8 cellular contexts compared by ENCODE assay signal in genomic region chr10:16891375-16892313, GRCh38.
DNase-seq lines count a peak whose midpoint lies in the region; ATAC-seq and TF ChIP-seq lines count a peak whose summit lies in the region.

No MANE protein-coding gene starts in this region.

- POLR2A ChIA-PET in naive thymus-derived CD8-positive, alpha-beta T cell (lab: Charles Lee), result no interaction called here

- H3K9me3 ChIP-seq in Loucy (ENCODE audit: insufficient read depth, low read depth, low read length), result no peaks in the 10 kb centered on the region; the same call in 1 of the 2 replicates

- peak; percentile 45 for DNase-seq in GF-D8 (lab: John Stamatoyannopoulos, UW)
- DNase-seq in activated CD4-positive, alpha-beta T cell treated with anti-CD3 and anti-CD28 coated beads, Interleukin-2, amount 50 U/mL, for 24 hours (ENCODE audit: low read depth in 1 of 2, low spot score in 1 of 2), result peak; percentile 31 to 33
- DNase-seq in epithelial cell of prostate (ENCODE audit: low read depth, low spot score), result peak; percentile 85
- DNase-seq in naive thymus-derived CD8-positive, alpha-beta T cell, result peak in 8 of 10 donors; percentile 5 to 24 (median 14)
- peak; percentile 43 to 69 for DNase-seq in stimulated activated naive CD8-positive, alpha-beta T cell treated with anti-CD3 and anti-CD28 coated beads, Interleukin-15, amount 100 ng/mL, for 72 hours
- no peak for DNase-seq in epidermal melanocyte (ENCODE audit: insufficient read length, low spot score)

- TF ChIP-seq CTCF in Loucy (conservative IDR thresholded peaks at IDR 0.05; ENCODE audit: low read length), result peak; percentile 68

- H3K27me3 Mint-ChIP-seq in naive thymus-derived CD8-positive, alpha-beta T cell, result no peaks in the 10 kb centered on the region
- H3K27me3 Mint-ChIP-seq in stimulated activated naive CD8-positive, alpha-beta T cell treated with anti-CD3 and anti-CD28 coated beads, Interleukin-15, amount 100 ng/mL, for 72 hours, result no peaks in the 10 kb centered on the region

- peak overlapping the region in 4 of 10 donors; percentile 4 to 70 (median 64) for H3K27ac Mint-ChIP-seq in naive thymus-derived CD8-positive, alpha-beta T cell
- H3K27ac Mint-ChIP-seq in stimulated activated naive CD8-positive, alpha-beta T cell treated with anti-CD3 and anti-CD28 coated beads, Interleukin-15, amount 100 ng/mL, for 72 hours, result peak overlapping the region; percentile 90 to 95

- no peak overlapping the region for H3K9ac ChIP-seq in Loucy (ENCODE audit: low read depth, low read length, poor library complexity, severe bottlenecking)

- H3K4me1 Mint-ChIP-seq in naive thymus-derived CD8-positive, alpha-beta T cell, result peaks cover 6 to 9% (median 7%) of the 10 kb centered on the region in 4 donors
- peaks cover 12% of the 10 kb centered on the region for H3K4me1 Mint-ChIP-seq in stimulated activated naive CD8-positive, alpha-beta T cell treated with anti-CD3 and anti-CD28 coated beads, Interleukin-15, amount 100 ng/mL, for 72 hours

- H3K9me3 Mint-ChIP-seq in naive thymus-derived CD8-positive, alpha-beta T cell, result peaks cover 0 to 12% (median 4%) of the 10 kb centered on the region in 9 donors
- H3K9me3 Mint-ChIP-seq in stimulated activated naive CD8-positive, alpha-beta T cell treated with anti-CD3 and anti-CD28 coated beads, Interleukin-15, amount 100 ng/mL, for 72 hours, result peaks cover 4 to 7% of the 10 kb centered on the region in 2 donors

- peaks cover 11 to 16% (median 14%) of the 10 kb centered on the region in 3 donors for H3K36me3 Mint-ChIP-seq in naive thymus-derived CD8-positive, alpha-beta T cell

- H3K4me3 ChIP-seq in Loucy (ENCODE audit: low read length, poor library complexity, severe bottlenecking), result no peak overlapping the region

- H3K27ac ChIP-seq in epithelial cell of prostate, result peak overlapping the region; percentile 82

- H3K36me3 ChIP-seq in Loucy (ENCODE audit: insufficient read depth, low read length), result no peaks in the 10 kb centered on the region

- peak overlapping the region; percentile 61 for H2AFZ ChIP-seq in Loucy (ENCODE audit: low read length)

- peaks cover 8% of the 10 kb centered on the region for H3K4me1 ChIP-seq in Loucy (ENCODE audit: insufficient read depth, low read length, poor library complexity, severe bottlenecking)

- peak overlapping the region in 9 of 10 donors; percentile 16 to 78 (median 70) for H3K4me3 Mint-ChIP-seq in naive thymus-derived CD8-positive, alpha-beta T cell
- H3K4me3 Mint-ChIP-seq in stimulated activated naive CD8-positive, alpha-beta T cell treated with anti-CD3 and anti-CD28 coated beads, Interleukin-15, amount 100 ng/mL, for 72 hours, result peak overlapping the region; percentile 78

- no peaks in the 10 kb centered on the region for H3F3A ChIP-seq in Loucy (ENCODE audit: low read depth)

- H3K4me2 ChIP-seq in Loucy (ENCODE audit: low read depth, low read length, poor library complexity, severe bottlenecking), result peak overlapping the region; percentile 9

- ATAC-seq in naive thymus-derived CD8-positive, alpha-beta T cell, result peak; percentile 63 to 78
- peak; percentile 91 for ATAC-seq in stimulated activated naive CD8-positive, alpha-beta T cell treated with anti-CD3 and anti-CD28 coated beads, Interleukin-15, amount 100 ng/mL, for 72 hours
- ATAC-seq in GM21367 (IDR thresholded peaks at IDR 0.05; ENCODE audit: unreplicated experiment), result no peak

- H3K27me3 ChIP-seq in Loucy (ENCODE audit: insufficient read depth, low read length, poor library complexity, severe bottlenecking), result no peaks in the 10 kb centered on the region

- no peaks in the 10 kb centered on the region for H4K20me1 ChIP-seq in Loucy (ENCODE audit: insufficient read depth, low read length, poor library complexity, severe bottlenecking)

- H3K79me2 ChIP-seq in Loucy (ENCODE audit: insufficient read depth, low read length), result no peaks in the 10 kb centered on the region

- H3K9me2 ChIP-seq in Loucy (replicated peaks; ENCODE audit: low read depth, low read length), result no peaks in the 10 kb centered on the region
